In the genomic region with DNA sequence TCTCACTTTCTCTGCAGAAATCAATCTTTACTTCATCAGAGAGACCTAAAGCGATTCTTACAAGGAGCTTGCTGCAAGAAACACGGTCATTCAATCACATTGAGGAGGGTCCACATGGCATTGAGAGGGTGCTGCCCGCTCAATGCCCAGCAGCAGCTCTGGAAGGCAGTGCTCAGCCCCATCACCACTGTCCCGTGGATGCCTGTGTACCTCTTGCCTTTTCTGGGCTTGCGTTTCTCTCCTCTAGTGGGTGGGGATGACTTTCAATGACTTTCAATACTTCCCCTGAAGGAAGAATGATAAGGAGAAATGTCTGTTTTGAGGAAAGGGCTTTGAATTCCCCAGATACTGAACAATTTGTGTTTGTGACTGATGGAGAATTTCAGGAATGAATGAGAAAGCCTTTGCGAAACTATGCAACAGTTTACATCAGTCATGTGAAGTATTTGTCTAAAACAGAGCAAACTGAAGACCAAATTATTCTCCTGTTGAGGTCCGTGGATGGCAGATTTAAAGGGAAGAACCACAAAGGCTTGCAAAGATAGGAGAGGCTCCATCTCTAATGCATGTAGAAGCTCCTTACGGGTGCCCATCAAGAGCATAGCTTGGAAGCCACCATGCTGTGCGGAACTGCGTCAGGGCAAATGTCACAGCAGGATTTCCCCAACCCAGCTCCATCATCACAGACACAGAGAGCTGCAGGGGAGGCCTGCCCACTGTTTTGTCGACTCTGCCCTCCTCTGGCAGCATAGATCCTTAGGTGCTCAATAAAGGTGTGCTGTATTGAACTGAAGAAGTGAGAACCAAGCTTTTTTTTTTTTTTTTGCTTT, we compare ENCODE assay signal across 12 cellular contexts. TPM values are rescaled to one million over a fixed set of nuclear protein-coding genes. Genes with fewer than 3 reads are reported as not detected.
DNase-seq lines count a peak whose midpoint lies in the region; FAIRE-seq and TF ChIP-seq lines count a peak whose summit lies in the region.
"Had no signal": no experiment of that assay in that cellular context is flagged by ENCODE, and none has a peak within 500 bp of the region (broad histone marks: within the 10 kb centered on the region; RNA-seq: fewer than 3 reads in every experiment).

No MANE protein-coding gene starts in this region.

- H3K27ac ChIP-seq in H9 (ENCODE audit: insufficient read length, low read depth, low read length) = no peak overlapping the region
- no peak overlapping the region for H3K27ac ChIP-seq in astrocyte (ENCODE audit: low read depth, low read length)
- H3K27ac ChIP-seq in stomach smooth muscle (ENCODE audit: low read length) = peak overlapping the region; percentile 85
- H3K27ac ChIP-seq: foreskin keratinocyte, SK-N-MC had no signal

- H3K79me2 ChIP-seq in H9 (ENCODE audit: insufficient read depth, low read length) (no peaks in the 10 kb centered on the region), astrocyte (ENCODE audit: insufficient read depth, low read length) (no peaks in the 10 kb centered on the region)

- no peak overlapping the region for H3K9ac ChIP-seq in H9 (ENCODE audit: extremely low read depth, insufficient read length, low read length)
- no peak overlapping the region for H3K9ac ChIP-seq in astrocyte (ENCODE audit: low read length)
- H3K9ac ChIP-seq in stomach smooth muscle (ENCODE audit: low read length in 2 of 2) = no peak overlapping the region

- H2AFZ ChIP-seq in H9 (ENCODE audit: low read length) = no peak overlapping the region
- H2AFZ ChIP-seq in astrocyte (ENCODE audit: low read depth, low read length) = no peak overlapping the region

- H3K36me3 Mint-ChIP-seq in H9 (ENCODE audit: insufficient read depth in 1 of 3, low read depth in 3 of 3) = peaks cover 3 to 18% (median 5%) of the 10 kb centered on the region in 3 experiments; a peak in 5 of 7 replicates
- peaks cover 23% of the 10 kb centered on the region for H3K36me3 Mint-ChIP-seq in astrocyte (ENCODE audit: low read depth, unreplicated experiment)
- H3K36me3 Mint-ChIP-seq in activated T-helper 1 cell treated with anti-CD3 and anti-CD28 coated beads, Interleukin-12 subunit alpha, Interleukin-12 subunit beta, Interleukin-2, Interleukin-4 antibody, amounts not matched to agents 30 ng/mL and 10 ng/mL and 1 ng/mL, durations not matched to agents 14 hours and 24 hours and 36 hours (ENCODE audit: low read depth) = no peaks in the 10 kb centered on the region

- no peak overlapping the region for H2BK20ac ChIP-seq in H9 (ENCODE audit: low read depth, low read length, poor library complexity, severe bottlenecking)

- H3K9me3 ChIP-seq in H9 (ENCODE audit: control insufficient read depth, low read depth, low read length) = no peaks in the 10 kb centered on the region
- H3K9me3 ChIP-seq in astrocyte (ENCODE audit: insufficient read depth, low read depth, low read length) = no peaks in the 10 kb centered on the region
- no peaks in the 10 kb centered on the region for H3K9me3 ChIP-seq in stomach smooth muscle (ENCODE audit: control insufficient read depth in 2 of 2, low read length in 2 of 2)

- H3K4me3 ChIP-seq in astrocyte (ENCODE audit: insufficient read depth, low read depth, low read length) (no peak overlapping the region), stomach smooth muscle (ENCODE audit: low read length in 2 of 2) (no peak overlapping the region)
- H3K4me3 ChIP-seq: lung, SK-N-MC had no signal

- peak; percentile 21; the same call in 2 of the 3 replicates for TF ChIP-seq CTCF in H9 (conservative IDR thresholded peaks at IDR 0.05)
- TF ChIP-seq CTCF in astrocyte (IDR thresholded peaks at IDR 0.05; ENCODE audit: insufficient read depth, low read depth, low read length) = no peak

- no CpG with 5 or more reads among the region's 11 CpGs for WGBS in H9 (ENCODE audit: extremely low coverage, insufficient read length, low lambda C conversion rate)

- no peak overlapping the region for H4K8ac ChIP-seq in H9 (replicated peaks; ENCODE audit: insufficient read length, low read depth, low read length)

- H2BK120ac ChIP-seq in H9 (ENCODE audit: low read depth, low read length, poor library complexity, severe bottlenecking) = no peak overlapping the region

- H3K36me3 ChIP-seq in astrocyte (ENCODE audit: insufficient read depth, low read length) (no peaks in the 10 kb centered on the region), stomach smooth muscle (ENCODE audit: control insufficient read depth in 2 of 2, insufficient read depth in 2 of 2, low read length in 2 of 2) (peaks cover 12 to 20% of the 10 kb centered on the region in 2 donors)

- H3K18ac ChIP-seq in H9 (ENCODE audit: insufficient read length, low read depth, low read length) = no peak overlapping the region

- peaks cover 6% of the 10 kb centered on the region; the same call in 1 of the 2 replicates for H3K4me1 ChIP-seq in H9 (ENCODE audit: insufficient read depth, low read length)
- H3K4me1 ChIP-seq in astrocyte (ENCODE audit: insufficient read depth, low read length) = no peaks in the 10 kb centered on the region
- H3K4me1 ChIP-seq in stomach smooth muscle (ENCODE audit: control insufficient read depth, insufficient read depth, low read length) = peaks cover 51% of the 10 kb centered on the region
- H3K4me1 ChIP-seq: foreskin keratinocyte had no signal

- no peak overlapping the region for H2BK15ac ChIP-seq in H9 (ENCODE audit: low read depth, low read length)

- no peak for DNase-seq in H9
- peak; percentile 55 for DNase-seq in astrocyte (ENCODE audit: low read depth)
- peak; percentile 49 for DNase-seq in foreskin melanocyte
- DNase-seq in mucosa of gallbladder (ENCODE audit: low spot score) = no peak
- DNase-seq in SIG-M5 treated with dmso at 0.1 percent for 504 hours (lab: John Stamatoyannopoulos, UW; ENCODE audit: unreplicated experiment) = no peak
- DNase-seq in activated T-helper 1 cell treated with anti-CD3 and anti-CD28 coated beads, Interleukin-12 subunit alpha, Interleukin-12 subunit beta, Interleukin-2, Interleukin-4 antibody, amounts not matched to agents 30 ng/mL and 10 ng/mL and 1 ng/mL, durations not matched to agents 14 hours and 24 hours and 36 hours (ENCODE audit: low spot score) = no peak
- DNase-seq in GM12892 (ENCODE audit: insufficient read length) = no peak
- DNase-seq: foreskin keratinocyte, NCI-H446 treated with DMSO at 0.1 percent for 48 hours had no signal

- H3K23me2 ChIP-seq in H9 (ENCODE audit: insufficient read length, low read depth, low read length, poor library complexity, severe bottlenecking) = no peaks in the 10 kb centered on the region

- no peak overlapping the region for H2AK5ac ChIP-seq in H9 (ENCODE audit: insufficient read length, low read length)

- H3T11ph ChIP-seq in H9 (ENCODE audit: low read length) = no peak overlapping the region

- no peaks in the 10 kb centered on the region for H4K20me1 ChIP-seq in H9 (ENCODE audit: control insufficient read depth, insufficient read depth, insufficient read length)
- H4K20me1 ChIP-seq in astrocyte (ENCODE audit: insufficient read depth, low read length) = no peaks in the 10 kb centered on the region

- no peak overlapping the region; a peak in 1 of 5 replicates for H3K4me3 Mint-ChIP-seq in H9
- H3K4me3 Mint-ChIP-seq in astrocyte (ENCODE audit: unreplicated experiment) = no peak overlapping the region
- H3K4me3 Mint-ChIP-seq in activated T-helper 1 cell treated with anti-CD3 and anti-CD28 coated beads, Interleukin-12 subunit alpha, Interleukin-12 subunit beta, Interleukin-2, Interleukin-4 antibody, amounts not matched to agents 30 ng/mL and 10 ng/mL and 1 ng/mL, durations not matched to agents 14 hours and 24 hours and 36 hours = no peak overlapping the region

- H3K27ac Mint-ChIP-seq in H9 (peak overlapping the region in 1 of 3 experiments; percentile 61; a peak in 2 of 7 replicates), astrocyte (ENCODE audit: unreplicated experiment) (peak overlapping the region; percentile 80)
- H3K27ac Mint-ChIP-seq in activated T-helper 1 cell treated with anti-CD3 and anti-CD28 coated beads, Interleukin-12 subunit alpha, Interleukin-12 subunit beta, Interleukin-2, Interleukin-4 antibody, amounts not matched to agents 30 ng/mL and 10 ng/mL and 1 ng/mL, durations not matched to agents 14 hours and 24 hours and 36 hours = no peak overlapping the region

- H3K4me1 Mint-ChIP-seq in H9 (peaks cover 55 to 60% of the 10 kb centered on the region in 2 experiments), astrocyte (ENCODE audit: low read depth, unreplicated experiment) (peaks cover 18% of the 10 kb centered on the region)
- H3K4me1 Mint-ChIP-seq in activated T-helper 1 cell treated with anti-CD3 and anti-CD28 coated beads, Interleukin-12 subunit alpha, Interleukin-12 subunit beta, Interleukin-2, Interleukin-4 antibody, amounts not matched to agents 30 ng/mL and 10 ng/mL and 1 ng/mL, durations not matched to agents 14 hours and 24 hours and 36 hours (ENCODE audit: low read depth) = peaks cover 29% of the 10 kb centered on the region

- no peak for TF ChIP-seq POLR2A in GM12892 (IDR thresholded peaks at IDR 0.05; ENCODE audit: low read depth, low read length)

- no peak overlapping the region for H3K56ac ChIP-seq in H9 (ENCODE audit: insufficient read length, low read depth, low read length)

- no peak overlapping the region for H4K91ac ChIP-seq in H9 (ENCODE audit: insufficient read length, low read depth, low read length)

- no peak overlapping the region for H2BK12ac ChIP-seq in H9 (ENCODE audit: insufficient read length, low read depth, low read length)

- H3K9me3 Mint-ChIP-seq in H9 (no peaks in the 10 kb centered on the region; a peak in 2 of 5 replicates), astrocyte (ENCODE audit: unreplicated experiment) (no peaks in the 10 kb centered on the region)
- no peaks in the 10 kb centered on the region for H3K9me3 Mint-ChIP-seq in activated T-helper 1 cell treated with anti-CD3 and anti-CD28 coated beads, Interleukin-12 subunit alpha, Interleukin-12 subunit beta, Interleukin-2, Interleukin-4 antibody, amounts not matched to agents 30 ng/mL and 10 ng/mL and 1 ng/mL, durations not matched to agents 14 hours and 24 hours and 36 hours

- intact Hi-C loops in activated T-helper 1 cell treated with anti-CD3 and anti-CD28 coated beads, Interleukin-12 subunit alpha, Interleukin-12 subunit beta, Interleukin-2, Interleukin-4 antibody, amounts not matched to agents 30 ng/mL and 10 ng/mL and 1 ng/mL, durations not matched to agents 14 hours and 24 hours and 36 hours (cut with micrococcal nuclease) = no loop called here

- H3K27me3 Mint-ChIP-seq in H9 (ENCODE audit: low read depth) = peaks cover 4% of the 10 kb centered on the region; the same call in 1 of the 2 replicates
- no peaks in the 10 kb centered on the region for H3K27me3 Mint-ChIP-seq in astrocyte (ENCODE audit: low read depth, unreplicated experiment)
- H3K27me3 Mint-ChIP-seq in activated T-helper 1 cell treated with anti-CD3 and anti-CD28 coated beads, Interleukin-12 subunit alpha, Interleukin-12 subunit beta, Interleukin-2, Interleukin-4 antibody, amounts not matched to agents 30 ng/mL and 10 ng/mL and 1 ng/mL, durations not matched to agents 14 hours and 24 hours and 36 hours (ENCODE audit: insufficient read depth) = peaks cover 7% of the 10 kb centered on the region

- no peak overlapping the region for H3K4ac ChIP-seq in H9 (ENCODE audit: low read depth, low read length)

- no peaks in the 10 kb centered on the region for H3K79me1 ChIP-seq in H9 (ENCODE audit: insufficient read depth, low read depth, low read length, poor library complexity, severe bottlenecking)

- no peak overlapping the region for H4K5ac ChIP-seq in H9 (ENCODE audit: insufficient read length, low read depth, low read length)

- no peak overlapping the region for H3K23ac ChIP-seq in H9 (ENCODE audit: insufficient read length, low read depth, low read length)

- H2BK5ac ChIP-seq in H9 (ENCODE audit: insufficient read length, low read length) = no peak overlapping the region

- H3K14ac ChIP-seq in H9 (ENCODE audit: insufficient read depth, low read length) = no peak overlapping the region

- no peaks in the 10 kb centered on the region for H3K27me3 ChIP-seq in H9 (ENCODE audit: insufficient read depth, low read length)
- H3K27me3 ChIP-seq in astrocyte (ENCODE audit: insufficient read depth, low read length) = no peaks in the 10 kb centered on the region
- H3K27me3 ChIP-seq in stomach smooth muscle (ENCODE audit: control insufficient read depth in 1 of 2, insufficient read depth in 2 of 2, low read length in 2 of 2) = no peaks in the 10 kb centered on the region

- H3K4me2 ChIP-seq in H9 (ENCODE audit: insufficient read depth, insufficient read length, low read length) (no peak overlapping the region), astrocyte (ENCODE audit: low read length) (peak overlapping the region; percentile 14)

- FAIRE-seq in astrocyte (lab: Jason Lieb, UNC) (no peak), GM12892 (lab: Jason Lieb, UNC) (no peak)

RNA-seq across cellular contexts. Expression of a gene that starts 6.6 kb away (rescaled TPM):
- total RNA-seq in H9 (2021) (36.9 and 37.6 TPM in 2 replicates), astrocyte (10.9 and 12.0 TPM in 2 replicates), mucosa of gallbladder (16.5 TPM)
- total RNA-seq in activated T-helper 1 cell treated with anti-CD3 and anti-CD28 coated beads, Interleukin-12 subunit alpha, Interleukin-12 subunit beta, Interleukin-2, Interleukin-4 antibody, amounts not matched to agents 30 ng/mL and 10 ng/mL and 1 ng/mL, durations not matched to agents 14 hours and 24 hours and 36 hours = 23.1 and 25.6 TPM in 2 replicates
- 34.9 TPM for polyA plus RNA-seq in GM12892 (2012; ENCODE audit: missing spikeins)

RNA-seq across cellular contexts. Expression of a gene that starts 15.5 kb away (rescaled TPM):
- total RNA-seq in H9 (2021) = 1.7 and 2.4 TPM in 2 replicates
- total RNA-seq in astrocyte = 6.6 and 8.0 TPM in 2 replicates
- 45.8 TPM for total RNA-seq in mucosa of gallbladder
- total RNA-seq in activated T-helper 1 cell treated with anti-CD3 and anti-CD28 coated beads, Interleukin-12 subunit alpha, Interleukin-12 subunit beta, Interleukin-2, Interleukin-4 antibody, amounts not matched to agents 30 ng/mL and 10 ng/mL and 1 ng/mL, durations not matched to agents 14 hours and 24 hours and 36 hours = 4.6 and 5.3 TPM in 2 replicates
- 4.2 TPM for polyA plus RNA-seq in GM12892 (2012; ENCODE audit: missing spikeins)

RNA-seq across cellular contexts. Expression of a gene that starts 34.5 kb away (rescaled TPM):
- total RNA-seq in H9 (2021) (11.3 and 11.5 TPM in 2 replicates), astrocyte (69.9 and 83.0 TPM in 2 replicates), mucosa of gallbladder (41.9 TPM)
- 1.3 and 2.5 TPM in 2 replicates for total RNA-seq in activated T-helper 1 cell treated with anti-CD3 and anti-CD28 coated beads, Interleukin-12 subunit alpha, Interleukin-12 subunit beta, Interleukin-2, Interleukin-4 antibody, amounts not matched to agents 30 ng/mL and 10 ng/mL and 1 ng/mL, durations not matched to agents 14 hours and 24 hours and 36 hours
- 29.4 TPM for polyA plus RNA-seq in GM12892 (2012; ENCODE audit: missing spikeins)

Comparison
In these comparisons a context has a peak if more than half of its experiments do, and no peak if none do; other contexts are left out.
1. DNase-seq: peak in astrocyte (single experiment) and foreskin melanocyte (single experiment); none in H9 (single experiment), mucosa of gallbladder (single experiment), SIG-M5 treated with dmso at 0.1 percent for 504 hours (single experiment), activated T-helper 1 cell treated with anti-CD3 and anti-CD28 coated beads, Interleukin-12 subunit alpha, Interleukin-12 subunit beta, Interleukin-2, Interleukin-4 antibody, amounts not matched to agents 30 ng/mL and 10 ng/mL and 1 ng/mL, durations not matched to agents 14 hours and 24 hours and 36 hours (single experiment) and GM12892 (single experiment).